In genomic region chr6:106223300-106223930, GRCh38 we compare ENCODE assay signal across 9 cellular contexts.
DNase-seq lines count a peak whose midpoint lies in the region; ATAC-seq and TF ChIP-seq lines count a peak whose summit lies in the region.
"Had no signal": no experiment of that assay in that cellular context is flagged by ENCODE, and none has a peak within 500 bp of the region (broad histone marks: within the 10 kb centered on the region; RNA-seq: fewer than 3 reads in every experiment).

No MANE protein-coding gene starts in this region.

- ATAC-seq in HG03565 (IDR thresholded peaks at IDR 0.05; ENCODE audit: unreplicated experiment) = peak; percentile 52

- DNase-seq in NCI-H1436 (lab: John Stamatoyannopoulos, UW) (peak; percentile 58), NCI-H1436 treated with DMSO at 0.1 percent for 48 hours (lab: John Stamatoyannopoulos, UW) (no peak), NT2/D1 (ENCODE audit: low read depth, low spot score) (peak; percentile 20), esophagus muscularis mucosa (ENCODE audit: extremely low spot score) (no peak), neural crest cell (ENCODE audit: low read depth, low spot score) (peak; percentile 45), stromal cell of bone marrow (ENCODE audit: low read depth) (peak; percentile 50)
- DNase-seq in activated CD8-positive, alpha-beta memory T cell treated with anti-CD3 and anti-CD28 coated beads, Interleukin-2, amount 50 U/mL, for 1 hour (ENCODE audit: extremely low read depth) = peak; percentile 46

- TF ChIP-seq POLR2A in esophagus muscularis mucosa (IDR thresholded peaks at IDR 0.05; ENCODE audit: low read depth) = no peak

- no peaks in the 10 kb centered on the region for H3K9me3 ChIP-seq in NT2/D1 (ENCODE audit: insufficient read depth, low read length)
- H3K9me3 ChIP-seq in esophagus muscularis mucosa = no peaks in the 10 kb centered on the region

- no peaks in the 10 kb centered on the region for H3K27me3 ChIP-seq in NT2/D1 (ENCODE audit: insufficient read depth, insufficient read length)
- H3K27me3 ChIP-seq in esophagus muscularis mucosa = no peaks in the 10 kb centered on the region
- H3K27me3 ChIP-seq: BLaER1 treated with 17β-estradiol and CSF1 and Interleukin-3, amounts not matched to agents 10 nM and 100 nM had no signal

- peaks cover 19% of the 10 kb centered on the region for H3K9me3 Mint-ChIP-seq in neural crest cell

- no peak overlapping the region for H3K4me3 Mint-ChIP-seq in neural crest cell

- intact Hi-C loops in esophagus muscularis mucosa (cut with DNase I) = loop anchor here (2.0 kb wide), 2 partner anchors 739 to 793 kb away; no protein-coding TSS in a partner anchor

- 52% methylated on average over 2 of the region's 2 CpGs for WGBS in esophagus muscularis mucosa

- no peak overlapping the region for H3K27ac ChIP-seq in esophagus muscularis mucosa (replicated peaks in 1 of 4)

- no peaks in the 10 kb centered on the region for H3K4me1 Mint-ChIP-seq in neural crest cell

- H3K9ac ChIP-seq in NT2/D1 (ENCODE audit: insufficient read length, low read depth) = no peak overlapping the region
- H3K9ac ChIP-seq: BLaER1 treated with 17β-estradiol and CSF1 and Interleukin-3, amounts not matched to agents 10 nM and 100 nM had no signal

- TF ChIP-seq CTCF in esophagus muscularis mucosa (IDR thresholded peaks at IDR 0.05) (peak; percentile 57 to 61 (median 57)), neural crest cell (conservative IDR thresholded peaks at IDR 0.05) (peak; percentile 84)

- H3K27ac Mint-ChIP-seq in neural crest cell (ENCODE audit: unreplicated experiment) = no peak overlapping the region

- no peaks in the 10 kb centered on the region for H3K36me3 ChIP-seq in NT2/D1 (ENCODE audit: insufficient read depth, insufficient read length, low read length)
- no peaks in the 10 kb centered on the region for H3K36me3 ChIP-seq in esophagus muscularis mucosa

- H3K4me1 ChIP-seq in NT2/D1 (ENCODE audit: insufficient read depth, insufficient read length) (no peaks in the 10 kb centered on the region), esophagus muscularis mucosa (no peaks in the 10 kb centered on the region)

- H3K36me3 Mint-ChIP-seq in neural crest cell (ENCODE audit: low read depth) = peaks cover 26% of the 10 kb centered on the region

- no peak overlapping the region for H3K4me3 ChIP-seq in NT2/D1 (ENCODE audit: insufficient read length, low read depth)
- no peak overlapping the region for H3K4me3 ChIP-seq in esophagus muscularis mucosa
- H3K4me3 ChIP-seq: BLaER1 treated with 17β-estradiol and CSF1 and Interleukin-3, amounts not matched to agents 10 nM and 100 nM had no signal

- TF ChIP-seq EP300 in esophagus muscularis mucosa (IDR thresholded peaks at IDR 0.05) = no peak

- H3K27me3 Mint-ChIP-seq in neural crest cell (ENCODE audit: low read depth) = no peaks in the 10 kb centered on the region

Comparison
In these comparisons a context has a peak if more than half of its experiments do, and no peak if none do; other contexts are left out.
1. DNase-seq: peak in NCI-H1436 (single experiment), NT2/D1 (single experiment), activated CD8-positive, alpha-beta memory T cell treated with anti-CD3 and anti-CD28 coated beads, Interleukin-2, amount 50 U/mL, for 1 hour (single experiment), neural crest cell (single experiment) and stromal cell of bone marrow (single experiment); none in NCI-H1436 treated with DMSO at 0.1 percent for 48 hours (single experiment) and esophagus muscularis mucosa (single experiment).